In genomic region chr5:42502613-42503470, GRCh38 we compare ENCODE assay signal across 2 cellular contexts.
A peak's percentile ranks its signal among the peaks of the same experiment; 100 is the strongest.
TF ChIP-seq lines count a peak whose summit lies in the region.

No MANE protein-coding gene starts in this region.

TF ChIP-seq in liver, 16 proteins besides CTCF, POLR2A, EP300 and RAD21:
- TF ChIP-seq, protein P1, sequence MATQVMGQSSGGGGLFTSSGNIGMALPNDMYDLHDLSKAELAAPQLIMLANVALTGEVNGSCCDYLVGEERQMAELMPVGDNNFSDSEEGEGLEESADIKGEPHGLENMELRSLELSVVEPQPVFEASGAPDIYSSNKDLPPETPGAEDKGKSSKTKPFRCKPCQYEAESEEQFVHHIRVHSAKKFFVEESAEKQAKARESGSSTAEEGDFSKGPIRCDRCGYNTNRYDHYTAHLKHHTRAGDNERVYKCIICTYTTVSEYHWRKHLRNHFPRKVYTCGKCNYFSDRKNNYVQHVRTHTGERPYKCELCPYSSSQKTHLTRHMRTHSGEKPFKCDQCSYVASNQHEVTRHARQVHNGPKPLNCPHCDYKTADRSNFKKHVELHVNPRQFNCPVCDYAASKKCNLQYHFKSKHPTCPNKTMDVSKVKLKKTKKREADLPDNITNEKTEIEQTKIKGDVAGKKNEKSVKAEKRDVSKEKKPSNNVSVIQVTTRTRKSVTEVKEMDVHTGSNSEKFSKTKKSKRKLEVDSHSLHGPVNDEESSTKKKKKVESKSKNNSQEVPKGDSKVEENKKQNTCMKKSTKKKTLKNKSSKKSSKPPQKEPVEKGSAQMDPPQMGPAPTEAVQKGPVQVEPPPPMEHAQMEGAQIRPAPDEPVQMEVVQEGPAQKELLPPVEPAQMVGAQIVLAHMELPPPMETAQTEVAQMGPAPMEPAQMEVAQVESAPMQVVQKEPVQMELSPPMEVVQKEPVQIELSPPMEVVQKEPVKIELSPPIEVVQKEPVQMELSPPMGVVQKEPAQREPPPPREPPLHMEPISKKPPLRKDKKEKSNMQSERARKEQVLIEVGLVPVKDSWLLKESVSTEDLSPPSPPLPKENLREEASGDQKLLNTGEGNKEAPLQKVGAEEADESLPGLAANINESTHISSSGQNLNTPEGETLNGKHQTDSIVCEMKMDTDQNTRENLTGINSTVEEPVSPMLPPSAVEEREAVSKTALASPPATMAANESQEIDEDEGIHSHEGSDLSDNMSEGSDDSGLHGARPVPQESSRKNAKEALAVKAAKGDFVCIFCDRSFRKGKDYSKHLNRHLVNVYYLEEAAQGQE (IDR thresholded peaks at IDR 0.05) = no peak
- TF ChIP-seq JUND (IDR thresholded peaks at IDR 0.05) = peak in 1 of 2 donors; percentile 7

TF ChIP-seq in HepG2, 621 proteins besides CTCF, POLR2A, EP300 and RAD21:
- TF ChIP-seq, protein P1 (IDR thresholded peaks at IDR 0.05; ENCODE audit: borderline replicate concordance in 1 of 2, low read depth in 1 of 2, low read length in 2 of 2) = no peak
- no peak for TF ChIP-seq NR2C2 (CRISPR knock-in tag; IDR thresholded peaks at IDR 0.05; ENCODE audit: borderline replicate concordance)
- no peak for TF ChIP-seq POLR2G (IDR thresholded peaks at IDR 0.05; ENCODE audit: low read depth, low read length)
- TF ChIP-seq ZNF720 (CRISPR knock-in tag; IDR thresholded peaks at IDR 0.05) = no peak
- no peak for TF ChIP-seq ZNF503 (CRISPR knock-in tag; IDR thresholded peaks at IDR 0.05)
- no peak for TF ChIP-seq KAT7 (CRISPR knock-in tag; IDR thresholded peaks at IDR 0.05; ENCODE audit: borderline replicate concordance)
- no peak for TF ChIP-seq MEIS1 (CRISPR knock-in tag; IDR thresholded peaks at IDR 0.05; ENCODE audit: borderline replicate concordance)
- TF ChIP-seq, protein P2, sequence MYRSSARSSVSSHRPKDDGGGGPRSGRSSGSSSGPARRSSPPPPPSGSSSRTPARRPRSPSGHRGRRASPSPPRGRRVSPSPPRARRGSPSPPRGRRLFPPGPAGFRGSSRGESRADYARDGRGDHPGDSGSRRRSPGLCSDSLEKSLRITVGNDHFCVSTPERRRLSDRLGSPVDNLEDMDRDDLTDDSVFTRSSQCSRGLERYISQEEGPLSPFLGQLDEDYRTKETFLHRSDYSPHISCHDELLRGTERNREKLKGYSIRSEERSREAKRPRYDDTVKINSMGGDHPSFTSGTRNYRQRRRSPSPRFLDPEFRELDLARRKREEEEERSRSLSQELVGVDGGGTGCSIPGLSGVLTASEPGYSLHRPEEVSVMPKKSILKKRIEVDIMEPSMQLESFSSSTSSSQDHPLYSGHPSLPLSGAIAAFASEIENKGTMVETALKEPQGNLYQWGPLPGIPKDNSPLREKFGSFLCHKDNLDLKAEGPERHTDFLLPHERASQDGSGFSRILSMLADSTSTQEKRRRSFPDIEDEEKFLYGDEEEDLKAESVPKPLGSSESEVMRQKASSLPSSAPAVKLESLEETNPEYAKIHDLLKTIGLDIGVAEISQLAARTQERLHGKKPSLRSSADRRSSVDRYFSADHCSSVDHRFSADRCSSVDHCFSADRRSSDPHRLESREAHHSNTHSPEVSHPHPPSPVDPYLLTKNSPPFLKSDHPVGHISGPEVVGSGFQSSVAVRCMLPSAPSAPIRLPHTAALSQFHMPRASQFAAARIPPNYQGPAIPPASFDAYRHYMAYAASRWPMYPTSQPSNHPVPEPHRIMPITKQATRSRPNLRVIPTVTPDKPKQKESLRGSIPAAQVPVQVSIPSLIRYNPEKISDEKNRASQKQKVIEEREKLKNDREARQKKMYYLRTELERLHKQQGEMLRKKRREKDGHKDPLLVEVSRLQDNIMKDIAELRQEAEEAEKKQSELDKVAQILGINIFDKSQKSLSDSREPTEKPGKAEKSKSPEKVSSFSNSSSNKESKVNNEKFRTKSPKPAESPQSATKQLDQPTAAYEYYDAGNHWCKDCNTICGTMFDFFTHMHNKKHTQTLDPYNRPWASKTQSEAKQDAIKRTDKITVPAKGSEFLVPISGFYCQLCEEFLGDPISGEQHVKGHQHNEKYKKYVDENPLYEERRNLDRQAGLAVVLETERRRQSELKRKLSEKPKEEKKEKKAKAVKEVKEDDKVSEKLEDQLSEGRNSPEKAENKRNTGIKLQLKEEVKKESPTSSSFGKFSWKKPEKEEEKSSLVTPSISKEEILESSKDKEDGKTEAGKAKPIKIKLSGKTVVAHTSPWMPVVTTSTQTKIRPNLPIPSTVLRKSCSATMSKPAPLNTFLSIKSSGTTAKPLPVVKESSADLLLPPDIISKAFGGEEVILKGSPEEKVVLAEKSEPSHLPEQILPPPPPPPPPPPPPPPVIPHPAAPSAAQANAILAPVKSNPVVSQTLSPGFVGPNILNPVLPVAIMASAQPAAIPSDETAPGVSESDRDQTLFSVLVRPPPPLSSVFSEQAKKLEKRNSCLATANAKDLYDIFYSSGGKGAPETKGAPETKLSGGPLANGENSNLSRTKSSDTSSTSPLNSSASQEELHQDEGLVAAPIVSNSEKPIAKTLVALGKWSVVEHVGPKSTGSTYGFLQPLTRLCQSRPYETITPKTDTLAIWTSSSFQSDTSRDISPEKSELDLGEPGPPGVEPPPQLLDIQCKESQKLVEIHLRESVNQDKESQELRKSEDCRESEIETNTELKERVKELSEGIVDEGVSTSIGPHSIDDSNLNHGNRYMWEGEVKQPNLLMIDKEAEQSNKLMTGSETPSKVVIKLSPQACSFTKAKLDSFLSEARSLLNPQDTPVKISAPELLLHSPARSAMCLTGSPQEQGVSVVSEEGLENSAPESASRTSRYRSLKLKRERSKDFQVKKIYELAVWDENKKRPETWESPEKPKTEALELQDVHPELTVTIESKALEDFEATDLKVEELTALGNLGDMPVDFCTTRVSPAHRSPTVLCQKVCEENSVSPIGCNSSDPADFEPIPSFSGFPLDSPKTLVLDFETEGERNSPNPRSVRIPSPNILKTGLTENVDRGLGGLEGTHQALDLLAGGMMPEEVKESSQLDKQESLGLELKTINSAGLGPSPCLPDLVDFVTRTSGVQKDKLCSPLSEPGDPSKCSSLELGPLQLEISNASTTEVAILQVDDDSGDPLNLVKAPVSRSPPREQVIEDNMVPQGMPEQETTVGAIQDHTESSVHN (CRISPR knock-in tag; IDR thresholded peaks at IDR 0.05) = no peak
- TF ChIP-seq ZNF3 (CRISPR knock-in tag; IDR thresholded peaks at IDR 0.05) = no peak
- TF ChIP-seq ASH2L (IDR thresholded peaks at IDR 0.05; ENCODE audit: insufficient read length, low read depth, low read length) = no peak
- TF ChIP-seq ZBTB7B (CRISPR knock-in tag; IDR thresholded peaks at IDR 0.05) = no peak
- no peak for TF ChIP-seq KLF15 (CRISPR knock-in tag; IDR thresholded peaks at IDR 0.05; ENCODE audit: borderline replicate concordance)
- no peak for TF ChIP-seq NR3C1 (CRISPR knock-in tag; IDR thresholded peaks at IDR 0.05)
- no peak for TF ChIP-seq AGO2 (optimal IDR thresholded peaks at IDR 0.05; ENCODE audit: low read depth, low read length)
